1 cellular context compared by ENCODE assay signal in the genomic region with DNA sequence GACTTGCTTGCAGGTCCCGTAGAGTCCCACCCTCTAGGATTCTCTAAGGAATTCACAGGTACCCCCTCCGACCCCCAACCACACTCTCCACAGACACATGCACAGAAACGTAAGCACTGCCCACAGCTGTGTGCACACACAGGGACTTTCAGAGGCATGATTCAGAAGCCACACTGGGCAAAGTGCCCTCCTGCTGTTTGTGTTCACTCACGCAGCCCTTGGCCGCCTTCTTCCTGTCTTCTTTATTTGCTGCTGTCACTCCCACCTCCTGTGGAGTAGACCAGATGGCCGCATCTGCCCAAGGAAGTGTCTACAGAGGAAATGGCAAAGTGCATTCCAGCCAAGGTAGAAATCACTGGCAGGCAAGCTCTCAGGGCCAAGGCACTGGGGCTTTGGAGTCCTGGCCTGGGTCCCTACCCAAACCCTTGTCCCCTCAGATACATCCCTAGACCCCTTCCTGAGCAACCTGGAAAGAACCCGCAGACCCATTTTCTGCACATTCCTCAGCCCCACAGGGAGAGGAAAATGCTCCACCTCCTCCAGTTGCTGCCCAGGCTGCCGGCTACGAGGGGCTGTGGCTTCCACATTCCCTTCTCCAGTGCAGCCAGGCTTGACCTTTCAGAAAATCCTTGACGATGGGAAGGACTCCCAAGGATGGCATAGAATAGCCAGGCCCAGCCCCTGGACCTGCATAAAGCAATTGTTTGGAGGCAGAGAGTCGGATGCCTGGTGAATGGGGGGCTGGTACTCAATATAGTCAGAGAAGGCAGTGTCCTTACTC.
TF ChIP-seq lines count a peak whose summit lies in the region.

No MANE protein-coding gene starts in this region.

TF ChIP-seq in HepG2, 621 proteins besides CTCF, POLR2A, EP300 and RAD21:
- no peak for TF ChIP-seq ZBTB39 (CRISPR knock-in tag; IDR thresholded peaks at IDR 0.05)
- no peak for TF ChIP-seq ZNF652 (CRISPR knock-in tag; IDR thresholded peaks at IDR 0.05; ENCODE audit: borderline replicate concordance, low read depth)
- TF ChIP-seq IKZF1 (IDR thresholded peaks at IDR 0.05): no peak
- TF ChIP-seq CENPX (CRISPR knock-in tag; IDR thresholded peaks at IDR 0.05): no peak
- no peak for TF ChIP-seq HOXA3 (CRISPR knock-in tag; IDR thresholded peaks at IDR 0.05)
TF ChIP-seq in HepG2: peak in this region for 0.
